Comparison of ENCODE assay signal across 15 cellular contexts in genomic region chr4:116531870-116532269, GRCh38.
DNase-seq lines count a peak whose midpoint lies in the region; ATAC-seq and TF ChIP-seq lines count a peak whose summit lies in the region.
"Had no signal": no experiment of that assay in that cellular context is flagged by ENCODE, and none has a peak within 500 bp of the region (broad histone marks: within the 10 kb centered on the region; RNA-seq: fewer than 3 reads in every experiment).

No MANE protein-coding gene starts in this region.

- peak; percentile 74 for ATAC-seq in GM19025 (IDR thresholded peaks at IDR 0.05; ENCODE audit: low read depth, unreplicated experiment)
- ATAC-seq: activated naive CD8-positive, alpha-beta T cell treated with anti-CD3 and anti-CD28 coated beads, Interleukin-2, amount 50 U/mL, for 24 hours; naive thymus-derived CD8-positive, alpha-beta T cell; SK-N-SH treated with all-trans-retinoic acid at 6 μM for 48 hours had no signal

- H3K9me3 ChIP-seq in A673 (ENCODE audit: low read depth, low read length, poor library complexity, severe bottlenecking), result no peaks in the 10 kb centered on the region
- H3K9me3 ChIP-seq in HAP-1, result no peaks in the 10 kb centered on the region
- H3K9me3 ChIP-seq: tibial artery had no signal

- CTCF ChIA-PET in A673 (lab: Charles Lee), result interaction anchor here (0.6 to 0.9 kb wide), 2 partner anchors 16 to 31 kb away, joined by 3 to 4 read pairs; no protein-coding TSS in a partner anchor

- H3K27ac ChIP-seq in A673 (ENCODE audit: low read depth, low read length, poor library complexity, severe bottlenecking) (peak overlapping the region; percentile 96), HL-60 (replicated peaks) (peak overlapping the region; percentile 18; the same call in 1 of the 2 replicates)
- H3K27ac ChIP-seq: tibial artery had no signal

- H3K4me1 ChIP-seq in A673 (ENCODE audit: insufficient read depth, low read length, poor library complexity, severe bottlenecking) (peaks cover 47% of the 10 kb centered on the region), HAP-1 (no peaks in the 10 kb centered on the region)
- H3K4me1 ChIP-seq: tibial artery had no signal

- intact Hi-C loops in A673 (cut with micrococcal nuclease; ENCODE audit: unreplicated experiment), result loop anchor here (1.0 to 10.0 kb wide), 3 partner anchors 177 to 666 kb away; no protein-coding TSS in a partner anchor

- DNase-seq in A673 (ENCODE audit: low spot score) (peak; percentile 99), HL-60 (ENCODE audit: low read depth in 1 of 2, low spot score in 1 of 2) (peak; percentile 6 to 55), amniotic epithelial cell (ENCODE audit: low read depth) (peak; percentile 51), RKO (ENCODE audit: low spot score) (no peak), HAP-1 (ENCODE audit: low spot score in 2 of 2) (no peak), EL (no peak)
- DNase-seq in stimulated activated CD4-positive, alpha-beta T cell treated with anti-CD3 and anti-CD28 coated beads, Interleukin-15, amount 100 ng/mL, for 24 hours, result no peak
- DNase-seq: activated CD4-positive, alpha-beta T cell treated with anti-CD3 and anti-CD28 coated beads, Interleukin-2, amount 50 U/mL, for 4 hours; activated naive CD8-positive, alpha-beta T cell treated with anti-CD3 and anti-CD28 coated beads, Interleukin-2, amount 50 U/mL, for 24 hours; naive thymus-derived CD8-positive, alpha-beta T cell; NCI-H1048; NCI-H69; tibial artery had no signal

- TF ChIP-seq CTCF in A673 (conservative IDR thresholded peaks at IDR 0.05; ENCODE audit: low read depth, low read length) (no peak), HL-60 (IDR thresholded peaks at IDR 0.05; ENCODE audit: insufficient read depth, low read length) (no peak)

- BruUV-seq in A673 (replicated peaks; lab: Mats Ljungman, UMichigan), result no TSS peak

- no peak overlapping the region for H3K4me3 ChIP-seq in A673 (ENCODE audit: low read depth, low read length, poor library complexity, severe bottlenecking)
- no peak overlapping the region for H3K4me3 ChIP-seq in HL-60 (replicated peaks; ENCODE audit: insufficient read depth, low read length)
- H3K4me3 ChIP-seq in HAP-1, result no peak overlapping the region
- H3K4me3 ChIP-seq: tibial artery had no signal

- in situ Hi-C loops in HAP-1 (cut with MboI; ENCODE audit: low sequenced_read_pairs), result no loop called here

- H3K27me3 ChIP-seq in A673 (replicated peaks; ENCODE audit: insufficient read depth, low read depth, low read length, poor library complexity) (no peaks in the 10 kb centered on the region), HL-60 (ENCODE audit: insufficient read depth, poor library complexity, severe bottlenecking) (no peaks in the 10 kb centered on the region), HAP-1 (ENCODE audit: low read depth) (no peaks in the 10 kb centered on the region)
- H3K27me3 ChIP-seq: tibial artery had no signal

- POLR2A ChIA-PET in A673 (lab: Charles Lee; ENCODE audit: low non-redundant PET), result interaction anchor here (0.5 kb wide), 1 partner anchor 666 kb away, joined by 4 read pairs; no protein-coding TSS in a partner anchor

- H3K36me3 ChIP-seq in A673 (ENCODE audit: insufficient read depth, low read length, poor library complexity, severe bottlenecking) (no peaks in the 10 kb centered on the region), HAP-1 (replicated peaks) (no peaks in the 10 kb centered on the region)
- H3K36me3 ChIP-seq: tibial artery had no signal

Comparison
In these comparisons a context has a peak if more than half of its experiments do, and no peak if none do; other contexts are left out.
1. DNase-seq: peak in A673 (single experiment), HL-60 (2 of 2) and amniotic epithelial cell (single experiment); none in RKO (single experiment), HAP-1 (0 of 2), EL (single experiment) and stimulated activated CD4-positive, alpha-beta T cell treated with anti-CD3 and anti-CD28 coated beads, Interleukin-15, amount 100 ng/mL, for 24 hours (single experiment).